Comparison of ENCODE assay signal across 8 cellular contexts in genomic region chr15:40873625-40874561, GRCh38. TPM values are rescaled to one million over a fixed set of nuclear protein-coding genes. Genes with fewer than 3 reads are reported as not detected.
DNase-seq lines count a peak whose midpoint lies in the region; ATAC-seq and TF ChIP-seq lines count a peak whose summit lies in the region.

RHOV (minus strand) TSS chr15:40874234; CDS start chr15:40874139, 95 bp downstream.

- peak within 1 kb of the TSS; percentile 63 for H2AFZ ChIP-seq in MM.1S (ENCODE audit: low read length)

- no peaks in the 10 kb centered on the region for H3K9me2 ChIP-seq in MM.1S (replicated peaks; ENCODE audit: insufficient read depth, low read length)

- no peaks in the 10 kb centered on the region for H3K79me2 ChIP-seq in MM.1S (ENCODE audit: low read length)

- no peaks in the 10 kb centered on the region for H3K36me3 ChIP-seq in MM.1S (replicated peaks; ENCODE audit: insufficient read depth, low read length)

- H3K4me2 ChIP-seq in MM.1S (ENCODE audit: low read depth, low read length): peak within 1 kb of the TSS; percentile 80

- H4K20me1 ChIP-seq in MM.1S (ENCODE audit: insufficient read depth, low read length): no peaks in the 10 kb centered on the region

- H3K4me1 ChIP-seq in MM.1S (ENCODE audit: low read length): peaks cover 10% of the 10 kb centered on the region

- peak; percentile 54 for ATAC-seq in GM21786 (IDR thresholded peaks at IDR 0.05; ENCODE audit: unreplicated experiment)
- ATAC-seq in HG02973 (IDR thresholded peaks at IDR 0.05; ENCODE audit: unreplicated experiment): no peak

- H3K9me3 ChIP-seq in MM.1S (replicated peaks; ENCODE audit: insufficient read depth, low read length): no peaks in the 10 kb centered on the region

- no peak within 1 kb of the TSS for H3K9ac ChIP-seq in MM.1S (ENCODE audit: low read length)

- DNase-seq in Daoy (ENCODE audit: low read depth): peak; percentile 79
- peak; percentile 35 for DNase-seq in MM.1S
- peak; percentile 62 for DNase-seq in SKM-1 (lab: John Stamatoyannopoulos, UW; ENCODE audit: unreplicated experiment)
- peak; percentile 35 for DNase-seq in astrocyte of the spinal cord (ENCODE audit: low read depth, low spot score)
- DNase-seq in iPS-NIHi11 (ENCODE audit: low spot score): peak; percentile 84
- DNase-seq in stimulated activated CD4-positive, alpha-beta T cell treated with anti-CD3 and anti-CD28 coated beads, Interleukin-12 subunit alpha, Interleukin-12 subunit beta, amount 100 ng/mL, for 48 hours (ENCODE audit: low read depth in 2 of 3, low spot score in 1 of 3): peak in 2 of 3 donors; percentile 23 to 44

- in situ Hi-C loops in astrocyte of the spinal cord (cut with HindIII; ENCODE audit: low sequenced_read_pairs): no loop called here

- H3K4me3 ChIP-seq in MM.1S (ENCODE audit: low read length): peak within 1 kb of the TSS; percentile 52
- H3K4me3 ChIP-seq in astrocyte of the spinal cord (ENCODE audit: low read depth, low read length): peak within 1 kb of the TSS; percentile 34

- TF ChIP-seq CTCF in MM.1S (IDR thresholded peaks at IDR 0.05; ENCODE audit: low read length) (peak; percentile 16; the same call in 1 of the 2 replicates), astrocyte of the spinal cord (IDR thresholded peaks at IDR 0.05; ENCODE audit: low read depth, low read length) (peak; percentile 36)

- H3K27me3 ChIP-seq in MM.1S (replicated peaks; ENCODE audit: insufficient read depth, low read length): no peaks in the 10 kb centered on the region

- no peaks in the 10 kb centered on the region for H3F3A ChIP-seq in MM.1S (ENCODE audit: insufficient read depth, low read length)

- H3K27ac ChIP-seq in MM.1S (ENCODE audit: low read length): no peak within 1 kb of the TSS

RNA-seq across cellular contexts. Expression of gene RHOV, which starts in this region (rescaled TPM):
- total RNA-seq in Daoy (2014; rRNA removed; shearing (Covaris generic)): 0.15 and 0.23 TPM in 2 replicates

Comparison
In these comparisons a context has a peak if more than half of its experiments do, and no peak if none do; other contexts are left out.
1. Peak in DNase-seq in Daoy; RNA of the gene not detected or under 1 TPM.
2. DNase-seq: peak in every context shown above with its lines; median percentile 84 in iPS-NIHi11; 79 in Daoy; 62 in SKM-1; 35 in MM.1S; 35 in astrocyte of the spinal cord; 34 in stimulated activated CD4-positive, alpha-beta T cell treated with anti-CD3 and anti-CD28 coated beads, Interleukin-12 subunit alpha, Interleukin-12 subunit beta, amount 100 ng/mL, for 48 hours.